Comparison of ENCODE assay signal across 16 cellular contexts in genomic region chr12:52828156-52829090, GRCh38. TPM values are rescaled to one million over a fixed set of nuclear protein-coding genes. Genes with fewer than 3 reads are reported as not detected.
A peak's percentile ranks its signal among the peaks of the same experiment; 100 is the strongest.
DNase-seq lines count a peak whose midpoint lies in the region; ATAC-seq, FAIRE-seq and TF ChIP-seq lines count a peak whose summit lies in the region.
"Had no signal": no experiment of that assay in that cellular context is flagged by ENCODE, and none has a peak within 500 bp of the region (broad histone marks: within the 10 kb centered on the region; RNA-seq: fewer than 3 reads in every experiment).

No MANE protein-coding gene starts in this region.

- DNase-seq in GM18507 (ENCODE audit: extremely low spot score, insufficient read length, low read depth) (no peak), SK-MEL-5 (ENCODE audit: low read depth, low spot score) (peak; percentile 65), fibroblast of villous mesenchyme (ENCODE audit: low read depth) (peak; percentile 49), superior temporal gyrus (ENCODE audit: extremely low spot score) (no peak), NCI-H1694 treated with DMSO at 0.1 percent for 48 hours (lab: John Stamatoyannopoulos, UW) (no peak)
- DNase-seq in stimulated activated effector memory CD8-positive, alpha-beta T cell treated with anti-CD3 and anti-CD28 coated beads, Interleukin-12 subunit alpha, Interleukin-12 subunit beta, amount 100 ng/mL, for 72 hours (ENCODE audit: low spot score in 2 of 2) = no peak
- DNase-seq: KBM-7; NCI-H1105; NCI-H187; NCI-H69; NK-92 treated with Interleukin-12 subunit alpha and Interleukin-12 subunit beta, amount 100 ng/mL, for 24 hours; OCI-M1 had no signal

- no peak for ATAC-seq in stimulated activated effector memory CD8-positive, alpha-beta T cell treated with anti-CD3 and anti-CD28 coated beads, Interleukin-12 subunit alpha, Interleukin-12 subunit beta, amount 100 ng/mL, for 72 hours
- ATAC-seq in GM18519 (IDR thresholded peaks at IDR 0.05; ENCODE audit: low FRiP score, unreplicated experiment) = no peak

- TF ChIP-seq CTCF in fibroblast of villous mesenchyme (IDR thresholded peaks at IDR 0.05; ENCODE audit: insufficient read depth, low read depth, low read length) = no peak

- H3K4me3 Mint-ChIP-seq in stimulated activated effector memory CD8-positive, alpha-beta T cell treated with anti-CD3 and anti-CD28 coated beads, Interleukin-12 subunit alpha, Interleukin-12 subunit beta, amount 100 ng/mL, for 72 hours = no peak overlapping the region

- no peaks in the 10 kb centered on the region for H3K36me3 Mint-ChIP-seq in stimulated activated effector memory CD8-positive, alpha-beta T cell treated with anti-CD3 and anti-CD28 coated beads, Interleukin-12 subunit alpha, Interleukin-12 subunit beta, amount 100 ng/mL, for 72 hours

- no peak overlapping the region for H3K4me3 ChIP-seq in fibroblast of villous mesenchyme (ENCODE audit: low read depth, low read length)

- in situ Hi-C loops in SK-MEL-5 (cut with HindIII; ENCODE audit: low pct_unique_long_range_greater_than_20kb, low sequenced_read_pairs) = no loop called here

- H3K9me3 Mint-ChIP-seq in stimulated activated effector memory CD8-positive, alpha-beta T cell treated with anti-CD3 and anti-CD28 coated beads, Interleukin-12 subunit alpha, Interleukin-12 subunit beta, amount 100 ng/mL, for 72 hours = no peaks in the 10 kb centered on the region

- FAIRE-seq in GM18507 (lab: Jason Lieb, UNC) = peak; percentile 38
- FAIRE-seq: GM12891 had no signal

- peaks cover 5% of the 10 kb centered on the region for H3K4me1 Mint-ChIP-seq in stimulated activated effector memory CD8-positive, alpha-beta T cell treated with anti-CD3 and anti-CD28 coated beads, Interleukin-12 subunit alpha, Interleukin-12 subunit beta, amount 100 ng/mL, for 72 hours

- H3K27ac Mint-ChIP-seq in stimulated activated effector memory CD8-positive, alpha-beta T cell treated with anti-CD3 and anti-CD28 coated beads, Interleukin-12 subunit alpha, Interleukin-12 subunit beta, amount 100 ng/mL, for 72 hours = peak overlapping the region; percentile 53

RNA-seq across cellular contexts. Expression of gene KRT79, which starts 5.7 kb away (rescaled TPM):
- total RNA-seq in SK-MEL-5 (2014; rRNA removed; shearing (Covaris generic)) = not detected in 2 replicates
- not detected in 2 replicates for polyA plus RNA-seq in SK-MEL-5 (2015; cell fraction: cytosol; rRNA removed)
- polyA plus RNA-seq in SK-MEL-5 (2015; cell fraction: nucleus; rRNA removed) = 0.81 TPM in 1 of 2 replicates, not detected in the other
- total RNA-seq in fibroblast of villous mesenchyme = not detected in 2 replicates
- total RNA-seq: G401, H4 had no signal

RNA-seq across cellular contexts. Expression of gene KRT4, which starts 14.5 kb away (rescaled TPM):
- not detected in 2 replicates for total RNA-seq in SK-MEL-5 (2014; rRNA removed; shearing (Covaris generic))
- polyA plus RNA-seq in SK-MEL-5 (2015; cell fraction: cytosol; rRNA removed) = not detected in 2 replicates
- not detected in 2 replicates for polyA plus RNA-seq in SK-MEL-5 (2015; cell fraction: nucleus; rRNA removed)
- not detected in 2 replicates for total RNA-seq in fibroblast of villous mesenchyme
- total RNA-seq: G401, H4 had no signal

RNA-seq across cellular contexts. Expression of gene KRT78, which starts 20.4 kb away (rescaled TPM):
- total RNA-seq in SK-MEL-5 (2014; rRNA removed; shearing (Covaris generic)) = 0.34 TPM in 1 of 2 replicates, not detected in the other
- polyA plus RNA-seq in SK-MEL-5 (2015; cell fraction: cytosol; rRNA removed) = not detected in 2 replicates
- 0.08 TPM in 1 of 2 replicates, not detected in the other for polyA plus RNA-seq in SK-MEL-5 (2015; cell fraction: nucleus; rRNA removed)
- total RNA-seq in fibroblast of villous mesenchyme = not detected in 2 replicates
- total RNA-seq: H4 had no signal

RNA-seq across cellular contexts. Expression of gene KRT3, which starts 32.5 kb away (rescaled TPM):
- not detected in 2 replicates for total RNA-seq in SK-MEL-5 (2014; rRNA removed; shearing (Covaris generic))
- not detected in 2 replicates for polyA plus RNA-seq in SK-MEL-5 (2015; cell fraction: cytosol; rRNA removed)
- not detected in 2 replicates for polyA plus RNA-seq in SK-MEL-5 (2015; cell fraction: nucleus; rRNA removed)
- total RNA-seq in fibroblast of villous mesenchyme = not detected in 2 replicates
- total RNA-seq: G401, H4 had no signal

RNA-seq across cellular contexts. Expression of gene KRT76, which starts 51.3 kb away (rescaled TPM):
- not detected in 2 replicates for total RNA-seq in SK-MEL-5 (2014; rRNA removed; shearing (Covaris generic))
- polyA plus RNA-seq in SK-MEL-5 (2015; cell fraction: cytosol; rRNA removed) = not detected in 2 replicates
- polyA plus RNA-seq in SK-MEL-5 (2015; cell fraction: nucleus; rRNA removed) = not detected in 2 replicates
- total RNA-seq in fibroblast of villous mesenchyme = not detected in 2 replicates
- total RNA-seq: G401, H4 had no signal

Comparison
In these comparisons a context has a peak if more than half of its experiments do, and no peak if none do; other contexts are left out.
1. DNase-seq: peak in SK-MEL-5 (single experiment) and fibroblast of villous mesenchyme (single experiment); none in GM18507 (single experiment), stimulated activated effector memory CD8-positive, alpha-beta T cell treated with anti-CD3 and anti-CD28 coated beads, Interleukin-12 subunit alpha, Interleukin-12 subunit beta, amount 100 ng/mL, for 72 hours (0 of 2), superior temporal gyrus (single experiment) and NCI-H1694 treated with DMSO at 0.1 percent for 48 hours (single experiment).